In the genomic region with DNA sequence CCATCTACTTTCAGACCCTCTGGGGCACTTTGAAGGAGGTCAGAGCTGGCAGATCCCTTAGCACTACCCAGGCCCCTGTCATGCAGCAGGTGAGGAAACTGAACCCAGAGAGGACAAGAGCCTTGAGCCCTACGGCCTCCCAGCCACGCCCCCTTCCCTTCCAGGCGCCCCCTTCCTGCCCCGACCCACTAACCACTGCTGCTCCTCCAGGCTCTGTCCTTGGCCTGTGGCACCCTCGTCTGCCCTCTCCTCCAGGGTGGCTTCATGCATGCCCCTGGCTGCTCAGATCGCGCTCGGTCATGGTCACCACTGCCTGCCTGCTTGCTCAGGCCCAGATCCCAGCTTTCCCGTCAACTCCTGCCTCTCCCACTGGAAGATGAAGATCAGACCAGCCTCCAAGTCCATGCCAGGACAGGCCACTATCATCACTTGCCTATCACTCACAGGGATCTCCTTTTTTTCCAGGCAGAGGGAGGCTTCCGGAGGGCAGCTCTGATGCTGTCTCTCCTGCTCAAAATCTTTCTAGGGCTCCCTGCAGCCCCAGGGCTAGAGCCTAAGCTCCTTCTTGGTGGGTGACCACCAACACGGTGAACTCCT, we compare ENCODE assay signal across 16 cellular contexts. TPM values are rescaled to one million over a fixed set of nuclear protein-coding genes. Genes with fewer than 3 reads are reported as not detected.
DNase-seq lines count a peak whose midpoint lies in the region; ATAC-seq and TF ChIP-seq lines count a peak whose summit lies in the region.
"Had no signal": no experiment of that assay in that cellular context is flagged by ENCODE, and none has a peak within 500 bp of the region (broad histone marks: within the 10 kb centered on the region; RNA-seq: fewer than 3 reads in every experiment).

No MANE protein-coding gene starts in this region.

- POLR2A ChIA-PET in SK-N-SH (lab: Yijun Ruan, JAX): no interaction called here

- H3K9me2 ChIP-seq in SK-N-SH: no peaks in the 10 kb centered on the region

- 59% methylated on average over 6 of the region's 11 CpGs for WGBS in SK-N-SH (ENCODE audit: low lambda C conversion rate)

- H4K20me1 ChIP-seq in SK-N-SH (ENCODE audit: insufficient read depth): no peaks in the 10 kb centered on the region

- CTCF ChIA-PET in SK-N-SH (lab: Yijun Ruan, JAX): interaction anchor here (0.8 to 3.1 kb wide), 6 partner anchors 8 to 66 kb away, joined by 3 to 16 read pairs (median 4); no protein-coding TSS in a partner anchor

- H3K27me3 Mint-ChIP-seq in brain: no peaks in the 10 kb centered on the region
- H3K27me3 Mint-ChIP-seq in progenitor cell of endocrine pancreas: peaks cover 33% of the 10 kb centered on the region
- peaks cover 8% of the 10 kb centered on the region for H3K27me3 Mint-ChIP-seq in chondrocyte (ENCODE audit: low read depth)

- no peak for TF ChIP-seq EP300 in SK-N-SH (IDR thresholded peaks at IDR 0.05; ENCODE audit: borderline replicate concordance in 1 of 2, low read depth in 1 of 2, low read length in 1 of 2)

- H3K27ac Mint-ChIP-seq in brain (peak overlapping the region in 3 of 5 experiments; percentile 38 to 77 (median 39)), progenitor cell of endocrine pancreas (peak overlapping the region; percentile 2), chondrocyte (ENCODE audit: unreplicated experiment) (no peak overlapping the region)
- H3K27ac Mint-ChIP-seq: CD4-positive, CD25-positive, alpha-beta regulatory T cell; HFFc6 had no signal

- H3K4me3 ChIP-seq in SK-N-SH (ENCODE audit: low read depth in 2 of 2, low read length in 1 of 2) (no peak overlapping the region), H7 (ENCODE audit: insufficient read depth, low read depth, low read length) (no peak overlapping the region)
- H3K4me3 ChIP-seq: GM23248, HAP-1, K562 had no signal

- no peaks in the 10 kb centered on the region for H3K36me3 Mint-ChIP-seq in brain
- no peaks in the 10 kb centered on the region for H3K36me3 Mint-ChIP-seq in progenitor cell of endocrine pancreas (ENCODE audit: insufficient read depth)
- no peaks in the 10 kb centered on the region for H3K36me3 Mint-ChIP-seq in chondrocyte (ENCODE audit: low read depth)
- H3K36me3 Mint-ChIP-seq: CD4-positive, CD25-positive, alpha-beta regulatory T cell had no signal

- ATAC-seq in SK-N-SH treated with all-trans-retinoic acid at 6 μM for 48 hours (no peak), left colon (no peak)
- ATAC-seq: K562 had no signal

- no peak for TF ChIP-seq CTCF in SK-N-SH (IDR thresholded peaks at IDR 0.05)
- TF ChIP-seq CTCF in brain (conservative IDR thresholded peaks at IDR 0.05): no peak
- TF ChIP-seq CTCF in progenitor cell of endocrine pancreas (IDR thresholded peaks at IDR 0.05; ENCODE audit: unreplicated experiment): no peak
- no peak for TF ChIP-seq CTCF in chondrocyte (IDR thresholded peaks at IDR 0.05)

- H3K9me3 Mint-ChIP-seq in brain: peaks cover 0 to 3% (median 0%) of the 10 kb centered on the region in 5 experiments
- H3K9me3 Mint-ChIP-seq in progenitor cell of endocrine pancreas (ENCODE audit: low read depth): no peaks in the 10 kb centered on the region
- H3K9me3 Mint-ChIP-seq in chondrocyte (ENCODE audit: low read depth): no peaks in the 10 kb centered on the region
- H3K9me3 Mint-ChIP-seq: CD4-positive, CD25-positive, alpha-beta regulatory T cell; HFFc6 had no signal

- H3K27ac ChIP-seq in SK-N-SH (ENCODE audit: low read depth in 2 of 2, low read length in 1 of 2): no peak overlapping the region
- H3K27ac ChIP-seq: 22Rv1, GM23248 had no signal

- H3K4me1 ChIP-seq in SK-N-SH (ENCODE audit: control insufficient read depth in 1 of 2, insufficient read depth in 2 of 2, low read depth in 1 of 2, low read length in 1 of 2): peaks cover 0 to 19% of the 10 kb centered on the region in 2 experiments; a peak in 1 of 4 replicates

- H3K4me1 Mint-ChIP-seq in brain (peaks cover 78% of the 10 kb centered on the region), progenitor cell of endocrine pancreas (ENCODE audit: low read depth) (peaks cover 3% of the 10 kb centered on the region), chondrocyte (ENCODE audit: low read depth) (no peaks in the 10 kb centered on the region)
- H3K4me1 Mint-ChIP-seq: CD4-positive, CD25-positive, alpha-beta regulatory T cell had no signal

- H3K36me3 ChIP-seq in SK-N-SH (replicated peaks in 1 of 2; ENCODE audit: control insufficient read depth in 1 of 2, insufficient read depth in 2 of 2, low read length in 1 of 2) (no peaks in the 10 kb centered on the region), H7 (replicated peaks; ENCODE audit: control insufficient read depth, insufficient read depth, low read length) (no peaks in the 10 kb centered on the region)
- H3K36me3 ChIP-seq: HAP-1 had no signal

- no peak overlapping the region for H3K4me2 ChIP-seq in SK-N-SH

- H3K4me3 Mint-ChIP-seq in brain (no peak overlapping the region), progenitor cell of endocrine pancreas (ENCODE audit: low read depth) (no peak overlapping the region), chondrocyte (ENCODE audit: unreplicated experiment) (no peak overlapping the region)
- H3K4me3 Mint-ChIP-seq: CD4-positive, CD25-positive, alpha-beta regulatory T cell; HFFc6 had no signal

- H3K27me3 ChIP-seq in SK-N-SH (ENCODE audit: insufficient read depth) (no peaks in the 10 kb centered on the region), H7 (ENCODE audit: control insufficient read depth, insufficient read depth, low read length) (no peaks in the 10 kb centered on the region)

- intact Hi-C loops in left colon (cut with DNase I, micrococcal nuclease): no loop called here

- H3K79me2 ChIP-seq in SK-N-SH (ENCODE audit: insufficient read depth): no peaks in the 10 kb centered on the region

- peak; percentile 77 for DNase-seq in SK-N-SH
- peak; percentile 78 for DNase-seq in H7
- DNase-seq in progenitor cell of endocrine pancreas (ENCODE audit: low spot score, unreplicated experiment): no peak
- no peak for DNase-seq in left colon
- DNase-seq in activated T-cell treated with anti-CD3 and anti-CD28 coated beads, Interleukin-2, amount 50 U/mL, for 1 hour: no peak
- no peak for DNase-seq in chondrocyte (ENCODE audit: low spot score)
- DNase-seq: CD4-positive, CD25-positive, alpha-beta regulatory T cell; DMS53; GM23248; HFFc6 had no signal

- no peak for TF ChIP-seq RAD21 in SK-N-SH (IDR thresholded peaks at IDR 0.05; ENCODE audit: low read length)

- H3K9me3 ChIP-seq in SK-N-SH: no peaks in the 10 kb centered on the region
- H3K9me3 ChIP-seq: HAP-1 had no signal

- H2AFZ ChIP-seq in SK-N-SH (ENCODE audit: low read depth): no peak overlapping the region
- H2AFZ ChIP-seq: GM23248 had no signal

- no peaks in the 10 kb centered on the region for H3F3A ChIP-seq in SK-N-SH (replicated peaks; ENCODE audit: insufficient read depth)

- no peak overlapping the region for H3K9ac ChIP-seq in SK-N-SH
- H3K9ac ChIP-seq: GM23248 had no signal

TF ChIP-seq in SK-N-SH, 30 proteins besides CTCF, POLR2A, EP300 and RAD21:
- no peak for TF ChIP-seq FOSL2 (IDR thresholded peaks at IDR 0.05; ENCODE audit: borderline replicate concordance, low read depth)
- TF ChIP-seq GATA2 (CRISPR knock-in tag; IDR thresholded peaks at IDR 0.05): peak; percentile 61

TF ChIP-seq in SK-N-SH treated with all-trans-retinoic acid at 6 μM for 48 hours, 23 proteins besides CTCF, POLR2A, EP300 and RAD21:
- TF ChIP-seq BACH2 (CRISPR knock-in tag; IDR thresholded peaks at IDR 0.05; ENCODE audit: borderline replicate concordance) (no peak), ZNF70 (CRISPR knock-in tag; IDR thresholded peaks at IDR 0.05) (no peak), CREB5 (CRISPR knock-in tag; IDR thresholded peaks at IDR 0.05; ENCODE audit: low read depth) (no peak)

RNA-seq across cellular contexts. Expression of gene ELFN2, which starts 30.7 kb away (rescaled TPM):
- 2.4 and 2.8 TPM in 2 replicates for polyA plus RNA-seq in SK-N-SH (2012; rRNA removed)
- polyA plus RNA-seq in SK-N-SH (2012; cell fraction: cytosol; rRNA removed): 1.0 and 1.4 TPM in 2 replicates
- polyA plus RNA-seq in SK-N-SH (2012; cell fraction: nucleus; rRNA removed): 10.1 and 10.5 TPM in 2 replicates
- total RNA-seq in H7 (2014; rRNA removed; shearing (Covaris generic)): 0.14 and 0.22 TPM in 2 replicates
- polyA plus RNA-seq in brain (ENCODE audit: insufficient read depth, low read depth, low replicate concordance): 3.7 TPM
- total RNA-seq in progenitor cell of endocrine pancreas: 0.36 and 0.44 TPM in 2 replicates
- under 1 TPM in 1 of 2 donors, not detected in 1; 0.20 TPM for total RNA-seq in left colon
- 0.65 to 1.2 TPM (median 1.1 TPM) in 3 replicates for total RNA-seq in chondrocyte
- total RNA-seq: A673, K562 had no signal
- polyA plus RNA-seq: CD4-positive, CD25-positive, alpha-beta regulatory T cell; K562 had no signal

Comparison
In these comparisons a context has a peak if more than half of its experiments do, and no peak if none do; other contexts are left out.
1. DNase-seq: peak in SK-N-SH (single experiment) and H7 (single experiment); none in progenitor cell of endocrine pancreas (single experiment), left colon (0 of 2), activated T-cell treated with anti-CD3 and anti-CD28 coated beads, Interleukin-2, amount 50 U/mL, for 1 hour (single experiment) and chondrocyte (single experiment).